In the genomic region with DNA sequence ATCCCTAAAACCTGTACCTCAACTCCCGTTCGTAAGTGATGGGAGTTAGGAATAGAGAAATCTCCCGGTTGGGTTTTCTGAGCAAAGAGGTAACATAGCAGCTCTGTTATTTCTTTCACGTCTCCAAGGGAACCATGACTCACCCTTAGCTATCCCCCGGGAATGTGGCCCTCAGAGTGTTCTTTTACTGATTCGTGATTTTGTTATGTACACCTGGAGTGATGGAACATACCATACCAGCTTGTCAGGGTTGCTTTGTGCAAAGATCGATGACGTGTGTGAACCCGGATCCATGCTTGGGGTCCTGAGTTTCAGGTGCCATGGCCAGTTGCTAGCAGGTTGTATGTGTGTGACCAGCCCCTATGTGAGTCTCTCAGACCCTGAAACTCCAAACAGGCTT, we compare ENCODE assay signal across 11 cellular contexts. TPM values are rescaled to one million over a fixed set of nuclear protein-coding genes. Genes with fewer than 3 reads are reported as not detected.
A peak's percentile ranks its signal among the peaks of the same experiment; 100 is the strongest.
DNase-seq lines count a peak whose midpoint lies in the region; FAIRE-seq and TF ChIP-seq lines count a peak whose summit lies in the region.
"Had no signal": no experiment of that assay in that cellular context is flagged by ENCODE, and none has a peak within 500 bp of the region (broad histone marks: within the 10 kb centered on the region; RNA-seq: fewer than 3 reads in every experiment).

No MANE protein-coding gene starts in this region.

- H3K23ac ChIP-seq in mesendoderm (ENCODE audit: low read length) = no peak overlapping the region

- no peak overlapping the region for H2BK15ac ChIP-seq in mesendoderm (replicated peaks; ENCODE audit: low read depth)

- H3K9ac ChIP-seq in mesendoderm (ENCODE audit: low read length) = no peak overlapping the region

- no peaks in the 10 kb centered on the region for H3K27me3 ChIP-seq in mesendoderm (ENCODE audit: insufficient read depth, low read length, poor library complexity)

- H2BK5ac ChIP-seq in mesendoderm (ENCODE audit: low read length) = no peak overlapping the region

- H4K5ac ChIP-seq in mesendoderm (ENCODE audit: low read length) = no peak overlapping the region

- no peak for FAIRE-seq in GM19239 (lab: Jason Lieb, UNC)

- H3K4ac ChIP-seq in mesendoderm (ENCODE audit: low read depth, low read length) = no peak overlapping the region

- WGBS in mesendoderm (ENCODE audit: extremely low coverage, insufficient coverage, low lambda C conversion rate) = no CpG with 5 or more reads among the region's 9 CpGs

- DNase-seq in ELF-1 (ENCODE audit: low read depth, low spot score) (peak; percentile 34), NCI-H2171 (lab: John Stamatoyannopoulos, UW) (peak; percentile 3), choroid plexus epithelial cell (ENCODE audit: low read depth) (peak; percentile 83), mesendoderm (peak; percentile 84), GM19239 (ENCODE audit: insufficient read length, low spot score) (no peak), NCI-H1417 treated with DMSO at 0.1 percent for 48 hours (lab: John Stamatoyannopoulos, UW) (no peak), SK-N-DZ (ENCODE audit: low spot score) (no peak), NCI-H2029 treated with DMSO at 0.1 percent for 48 hours (lab: John Stamatoyannopoulos, UW) (no peak)
- DNase-seq: activated effector memory CD4-positive, alpha-beta T cell treated with anti-CD3 and anti-CD28 coated beads, Interleukin-2, amount 50 U/mL, for 16 hours; DND-41; left ventricle myocardium inferior had no signal

- H3K18ac ChIP-seq in mesendoderm (ENCODE audit: low read length) = no peak overlapping the region

- no peak overlapping the region for H2BK120ac ChIP-seq in mesendoderm (ENCODE audit: low read depth, low read length)

- no peak for TF ChIP-seq CTCF in choroid plexus epithelial cell (conservative IDR thresholded peaks at IDR 0.05; ENCODE audit: low read depth, low read length)

- no peak overlapping the region for H3K4me2 ChIP-seq in mesendoderm (ENCODE audit: low read length)

- no peaks in the 10 kb centered on the region for H3K4me1 ChIP-seq in mesendoderm (ENCODE audit: control insufficient read depth, low read depth, low read length)
- H3K4me1 ChIP-seq: left ventricle myocardium inferior had no signal

- no peak overlapping the region for H3K27ac ChIP-seq in mesendoderm (ENCODE audit: low read depth, low read length)
- H3K27ac ChIP-seq: left ventricle myocardium inferior had no signal

- no peaks in the 10 kb centered on the region for H3K79me2 ChIP-seq in mesendoderm (ENCODE audit: control insufficient read depth, insufficient read depth, low read length)

- no peaks in the 10 kb centered on the region for H3K79me1 ChIP-seq in mesendoderm (ENCODE audit: low read length)

- H3K4me3 ChIP-seq in choroid plexus epithelial cell (ENCODE audit: low read depth, low read length) (no peak overlapping the region), mesendoderm (ENCODE audit: low read length) (no peak overlapping the region)
- H3K4me3 ChIP-seq: left ventricle myocardium inferior had no signal

- no peak overlapping the region for H3K56ac ChIP-seq in mesendoderm (ENCODE audit: low read length)

- no peak overlapping the region for H4K8ac ChIP-seq in mesendoderm (ENCODE audit: low read depth, low read length)

- H3K36me3 ChIP-seq in mesendoderm (ENCODE audit: control insufficient read depth, insufficient read depth, low read length) = no peaks in the 10 kb centered on the region
- H3K36me3 ChIP-seq: left ventricle myocardium inferior had no signal

- H2AK5ac ChIP-seq in mesendoderm (ENCODE audit: low read length) = no peak overlapping the region

RNA-seq across cellular contexts. Expression of a gene that starts 52.6 kb away (rescaled TPM):
- polyA plus RNA-seq in mesendoderm (2013, experiment 1 of 2) = 46.7 TPM
- polyA plus RNA-seq in mesendoderm (2013, experiment 2 of 2) = 50.6 TPM
- 16.0 and 18.9 TPM in 2 replicates for polyA plus RNA-seq in SK-N-DZ (2014; cell fraction: cytosol; rRNA removed)
- 16.5 and 29.4 TPM in 2 replicates for polyA plus RNA-seq in SK-N-DZ (2014; cell fraction: nucleus; rRNA removed)

Comparison
In these comparisons a context has a peak if more than half of its experiments do, and no peak if none do; other contexts are left out.
1. DNase-seq: peak in ELF-1 (single experiment), NCI-H2171 (single experiment), choroid plexus epithelial cell (single experiment) and mesendoderm (single experiment); none in GM19239 (single experiment), NCI-H1417 treated with DMSO at 0.1 percent for 48 hours (single experiment), SK-N-DZ (single experiment) and NCI-H2029 treated with DMSO at 0.1 percent for 48 hours (single experiment).